In the genomic region with DNA sequence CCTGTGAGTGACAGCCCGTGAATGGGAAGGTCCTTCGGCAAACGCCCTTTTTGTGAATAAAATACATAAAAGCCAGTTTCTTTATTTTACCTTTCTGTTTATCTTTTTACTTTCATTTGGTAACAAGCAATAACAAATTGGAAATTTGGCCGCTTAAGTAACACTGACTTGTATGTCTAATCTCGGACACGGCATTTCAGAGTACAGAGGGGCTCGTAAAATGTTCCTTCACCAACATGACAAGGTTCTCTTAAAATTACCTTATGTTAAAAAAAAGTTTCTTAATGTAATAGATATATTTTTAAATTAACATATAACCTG, we compare ENCODE assay signal across 7 cellular contexts. TPM values are rescaled to one million over a fixed set of nuclear protein-coding genes. Genes with fewer than 3 reads are reported as not detected.
A peak's percentile ranks its signal among the peaks of the same experiment; 100 is the strongest.
DNase-seq lines count a peak whose midpoint lies in the region; ATAC-seq and TF ChIP-seq lines count a peak whose summit lies in the region.

No MANE protein-coding gene starts in this region.

- H3K4me1 Mint-ChIP-seq in T-cell, result peaks cover 51 to 54% (median 53%) of the 10 kb centered on the region in 3 donors

- peak overlapping the region; percentile 86 for H3K4me3 ChIP-seq in GM23248
- H3K4me3 ChIP-seq in gastroesophageal sphincter, result peak overlapping the region; percentile 73 to 80
- H3K4me3 ChIP-seq in spleen, result peak overlapping the region; percentile 61 to 82 (median 74)

- H3K9me3 ChIP-seq in GM23248 (ENCODE audit: low read depth), result no peaks in the 10 kb centered on the region
- H3K9me3 ChIP-seq in gastroesophageal sphincter, result peaks cover 0 to 30% (median 0%) of the 10 kb centered on the region in 3 donors
- peaks cover 5 to 38% (median 34%) of the 10 kb centered on the region in 8 donors for H3K9me3 ChIP-seq in spleen

- peak overlapping the region; percentile 93 to 95 for H3K27ac Mint-ChIP-seq in T-cell

- H3K4me2 ChIP-seq in GM23248 (ENCODE audit: unreplicated experiment), result peak overlapping the region; percentile 96

- H3K9me3 Mint-ChIP-seq in T-cell, result peaks cover 12 to 29% (median 17%) of the 10 kb centered on the region in 3 donors

- no peaks in the 10 kb centered on the region for H3K9me2 ChIP-seq in GM23248 (ENCODE audit: insufficient read depth)

- in situ Hi-C loops in GM23248 (cut with MboI), result no loop called here

- ATAC-seq in T-cell (replicated peaks in 1 of 4) (no peak), gastroesophageal sphincter (no peak), left colon (no peak), HG03025 (IDR thresholded peaks at IDR 0.05; ENCODE audit: low FRiP score, unreplicated experiment) (no peak)

- TF ChIP-seq EP300 in gastroesophageal sphincter (IDR thresholded peaks at IDR 0.05), result no peak

- no peaks in the 10 kb centered on the region for H3K27me3 Mint-ChIP-seq in T-cell

- CTCF ChIA-PET in T-cell (lab: Charles Lee), result interaction anchor here in 1 of 2 donors (0.7 kb wide), 1 partner anchor 530 kb away, joined by 3 read pairs; no protein-coding TSS in a partner anchor

- POLR2A ChIA-PET in T-cell (lab: Charles Lee), result interaction anchor here in 1 of 2 donors (0.6 to 0.8 kb wide), 2 partner anchors 125 to 1667 kb away, joined by 3 to 4 read pairs; no protein-coding TSS in a partner anchor

- peak overlapping the region; percentile 99 for H2AFZ ChIP-seq in GM23248

- H3K79me2 ChIP-seq in GM23248 (ENCODE audit: insufficient read depth), result no peaks in the 10 kb centered on the region

- H3K27ac ChIP-seq in GM23248 (peak overlapping the region; percentile 37), gastroesophageal sphincter (peak overlapping the region; percentile 87 to 95 (median 94)), spleen (peak overlapping the region; percentile 93 to 98 (median 98))

- H4K20me1 ChIP-seq in GM23248 (ENCODE audit: insufficient read depth), result no peaks in the 10 kb centered on the region

- peak overlapping the region; percentile 91 for H3K9ac ChIP-seq in GM23248

- H3F3A ChIP-seq in GM23248 (ENCODE audit: insufficient read depth), result peaks cover 17% of the 10 kb centered on the region

- no peak for TF ChIP-seq POLR2A in gastroesophageal sphincter (IDR thresholded peaks at IDR 0.05)
- TF ChIP-seq POLR2A in spleen (IDR thresholded peaks at IDR 0.05), result no peak

- peak overlapping the region; percentile 89 to 97 (median 90) for H3K4me3 Mint-ChIP-seq in T-cell

- WGBS in GM23248 (ENCODE audit: low coverage in 1 of 2, low lambda C conversion rate in 2 of 2, missing lambda C conversion rate in 2 of 2), 2 experiments, result 4% methylated on average over 7 of the region's 7 CpGs
- WGBS in gastroesophageal sphincter (ENCODE audit: low coverage in 1 of 2), 2 donors, result 0 to 1% methylated on average over 4 to 7 of the region's 7 CpGs
- 2 to 6% (median 5%) methylated on average over 7 of the region's 7 CpGs for WGBS in spleen, 5 donors

- H3K36me3 ChIP-seq in GM23248 (ENCODE audit: low read depth) (no peaks in the 10 kb centered on the region), gastroesophageal sphincter (no peaks in the 10 kb centered on the region), spleen (no peaks in the 10 kb centered on the region)

- intact Hi-C loops in spleen (cut with DNase I; ENCODE audit: low total_unique reads), result loop anchor here (10.0 kb wide), 1 partner anchor 110 kb away; the partner anchor contains the start of gene NAB1
- intact Hi-C loops in left colon (cut with DNase I, micrococcal nuclease), result no loop called here

- DNase-seq in GM23248 (peak; percentile 48), T-cell (no peak), spleen (no peak), left colon (no peak), NCI-H82 treated with DMSO at 0.1 percent for 48 hours (lab: John Stamatoyannopoulos, UW; ENCODE audit: unreplicated experiment) (no peak)

- peaks cover 17% of the 10 kb centered on the region for H3K36me3 Mint-ChIP-seq in T-cell

- H3K4me1 ChIP-seq in GM23248 (ENCODE audit: insufficient read depth) (peaks cover 11% of the 10 kb centered on the region), gastroesophageal sphincter (peaks cover 0 to 31% (median 3%) of the 10 kb centered on the region in 3 donors), spleen (peaks cover 3 to 58% (median 29%) of the 10 kb centered on the region in 6 donors)

- H3K27me3 ChIP-seq in GM23248 (replicated peaks; ENCODE audit: insufficient read depth), result no peaks in the 10 kb centered on the region
- H3K27me3 ChIP-seq in gastroesophageal sphincter, result no peaks in the 10 kb centered on the region
- no peaks in the 10 kb centered on the region for H3K27me3 ChIP-seq in spleen (replicated peaks in 1 of 7)

- TF ChIP-seq CTCF in gastroesophageal sphincter (IDR thresholded peaks at IDR 0.05) (no peak), spleen (IDR thresholded peaks at IDR 0.05 in 8 of 11, conservative IDR thresholded peaks at IDR 0.05 in 3 of 11) (no peak)

RNA-seq across cellular contexts. Expression of gene NEMP2, which starts 0.6 kb away (rescaled TPM):
- 1.0 and 2.7 TPM in 2 replicates for total RNA-seq in GM23248 (2014; rRNA removed; shearing (Covaris generic))
- polyA plus RNA-seq in GM23248 (2016; fragmentation: Nextera tagmentation; extraction: Ambion mirVana), result 3.8 and 4.8 TPM in 2 replicates
- 10 to 100 TPM; 11.1 to 16.2 (median 15.3) TPM for total RNA-seq in T-cell
- total RNA-seq in gastroesophageal sphincter, result 1 to 10 TPM in 3 of 4 donors, under 1 TPM in 1; 0.94 to 5.3 (median 3.5) TPM
- total RNA-seq in spleen, result 10 to 100 TPM in 6 of 7 donors, 1 to 10 TPM in 1; 7.7 to 19.2 (median 12.8) TPM
- polyA plus RNA-seq in spleen, result 1 to 10 TPM in 2 of 3 donors, under 1 TPM in 1; 0.89 to 1.8 (median 1.4) TPM
- total RNA-seq in left colon, result 1 to 10 TPM; 2.6 to 3.1 TPM

Comparison
In these comparisons a context has a peak if more than half of its experiments do, and no peak if none do; other contexts are left out.
1. H3K27ac ChIP-seq: peak in every context shown above with its lines; median percentile 98 in spleen; 94 in gastroesophageal sphincter; 37 in GM23248.